In genomic region chr11:63417174-63417852, GRCh38 we compare ENCODE assay signal across 33 cellular contexts. TPM values are rescaled to one million over a fixed set of nuclear protein-coding genes. Genes with fewer than 3 reads are reported as not detected.
"Had no signal": no experiment of that assay in that cellular context is flagged by ENCODE, and none has a peak within 500 bp of the region (broad histone marks: within the 10 kb centered on the region; RNA-seq: fewer than 3 reads in every experiment).

No MANE protein-coding gene starts in this region.

- H3K27ac ChIP-seq: adrenal gland, Peyer's patch, RWPE1, SK-N-MC had no signal

- H3K4me1 ChIP-seq: adrenal gland, Peyer's patch had no signal

- DNase-seq: activated CD4-positive, alpha-beta T cell treated with anti-CD3 and anti-CD28 coated beads for 36 hours; activated CD4-positive, alpha-beta T cell treated with anti-CD3 and anti-CD28 coated beads, Interleukin-2, amount 10 ng/mL, durations not matched to agents 7 days and 5 days; activated CD4-positive, alpha-beta T cell treated with anti-CD3 and anti-CD28 coated beads, Interleukin-2, amount 50 U/mL, for 48 hours; activated CD8-positive, alpha-beta T cell treated with anti-CD3 and anti-CD28 coated beads, Interleukin-2, amount 10 ng/mL, durations not matched to agents 7 days and 5 days; activated gamma-delta T cell treated with Interleukin-2 at 50 U/mL for 16 hours; activated naive CD4-positive, alpha-beta T cell treated with anti-CD3 and anti-CD28 coated beads for 36 hours; activated T-cell treated with anti-CD3 and anti-CD28 coated beads, Interleukin-2, amount 50 U/mL, for 24 hours; adrenal gland; caudate nucleus; cerebellar nuclear complex; cortex of kidney; MM.1S; MV-4-11; NCI-H1092; NCI-H1436 treated with DMSO at 0.1 percent for 48 hours; NCI-H1694 treated with DMSO at 0.1 percent for 48 hours; NCI-H2029; NCI-H345; NCI-H510A; NCI-H526; NCI-H748 treated with DMSO at 0.1 percent for 48 hours; NK-92 treated with Interleukin-12 subunit alpha and Interleukin-12 subunit beta, amount 100 ng/mL, for 24 hours; PC-3; Peyer's patch had no signal

- FAIRE-seq: bronchial epithelial cell, TTC549 had no signal

- H3K9me3 ChIP-seq: adrenal gland, Peyer's patch had no signal

- H3K36me3 ChIP-seq: adrenal gland, Peyer's patch had no signal

- H3K4me3 ChIP-seq: adrenal gland, Peyer's patch, SK-N-MC had no signal

- ATAC-seq: activated CD4-positive, alpha-beta T cell treated with anti-CD3 and anti-CD28 coated beads for 36 hours; activated CD4-positive, CD25-positive, alpha-beta regulatory T cell treated with anti-CD3 and anti-CD28 coated beads, Interleukin-2, amount 50 U/mL, for 24 hours; activated CD8-positive, alpha-beta T cell treated with anti-CD3 and anti-CD28 coated beads, Interleukin-2, amount 10 ng/mL, durations not matched to agents 7 days and 5 days; activated naive CD4-positive, alpha-beta T cell treated with anti-CD3 and anti-CD28 coated beads, Interleukin-2, amount 50 U/mL, for 72 hours; PC-3; Right ventricle myocardium inferior had no signal

- H3K27me3 ChIP-seq: adrenal gland, Peyer's patch had no signal

RNA-seq across cellular contexts. Expression of gene SLC22A9, which starts 47.7 kb away (rescaled TPM):
- total RNA-seq: activated CD4-positive, alpha-beta T cell treated with anti-CD3 and anti-CD28 coated beads for 36 hours; activated CD4-positive, alpha-beta T cell treated with anti-CD3 and anti-CD28 coated beads, Interleukin-2, amount 10 ng/mL, durations not matched to agents 7 days and 5 days; activated CD8-positive, alpha-beta T cell treated with anti-CD3 and anti-CD28 coated beads, Interleukin-2, amount 10 ng/mL, durations not matched to agents 7 days and 5 days; activated naive CD4-positive, alpha-beta T cell treated with anti-CD3 and anti-CD28 coated beads for 36 hours; activated naive CD4-positive, alpha-beta T cell treated with anti-CD3 and anti-CD28 coated beads, Interleukin-2, amount 50 U/mL, for 72 hours; activated T-helper 1 cell treated with anti-CD3 and anti-CD28 coated beads, Interleukin-12 subunit alpha, Interleukin-12 subunit beta, Interleukin-2, Interleukin-4 antibody, amounts not matched to agents 30 ng/mL and 10 ng/mL and 1 ng/mL, durations not matched to agents 14 hours and 24 hours and 36 hours; adrenal gland; bronchial epithelial cell; PC-3; Peyer's patch; Right ventricle myocardium inferior; T-helper 1 cell treated with Interleukin-12 subunit alpha and Interleukin-12 subunit beta and Interleukin-4 antibody, amounts not matched to agents 30 ng/mL and 1 ng/mL, for 36 hours had no signal
- polyA plus RNA-seq: adrenal gland had no signal
